In genomic region chr1:35930593-35931423, GRCh38 we compare ENCODE assay signal across 8 cellular contexts. TPM values are rescaled to one million over a fixed set of nuclear protein-coding genes. Genes with fewer than 3 reads are reported as not detected.
DNase-seq lines count a peak whose midpoint lies in the region; ATAC-seq and TF ChIP-seq lines count a peak whose summit lies in the region.

TSS of gene AGO3 (plus strand) at chr1:35931105. CDS start at chr1:35931427, 322 bp downstream.

- no peak within 1 kb of the TSS for H3T11ph ChIP-seq in H9 (ENCODE audit: low read length)

- peak within 1 kb of the TSS; percentile 88 for H3K9ac ChIP-seq in H9 (ENCODE audit: extremely low read depth, insufficient read length, low read length)

- no peak within 1 kb of the TSS for H2BK5ac ChIP-seq in H9 (ENCODE audit: insufficient read length, low read length)

- H3K4me2 ChIP-seq in H9 (ENCODE audit: insufficient read depth, insufficient read length, low read length): peak within 1 kb of the TSS; percentile 97

- no peaks in the 10 kb centered on the region for H3K9me3 ChIP-seq in H9 (ENCODE audit: control insufficient read depth, low read depth, low read length)

- no peaks in the 10 kb centered on the region for H3K4me1 ChIP-seq in H9 (ENCODE audit: insufficient read depth, low read length)

- H2BK12ac ChIP-seq in H9 (ENCODE audit: insufficient read length, low read depth, low read length): no peak within 1 kb of the TSS

- TF ChIP-seq CTCF in H9 (conservative IDR thresholded peaks at IDR 0.05) (no peak), nephron (IDR thresholded peaks at IDR 0.05; ENCODE audit: unreplicated experiment in 3 of 3) (no peak)

- no peaks in the 10 kb centered on the region for H3K27me3 ChIP-seq in H9 (ENCODE audit: insufficient read depth, low read length)

- no peak within 1 kb of the TSS for H3K56ac ChIP-seq in H9 (ENCODE audit: insufficient read length, low read depth, low read length)

- H3K79me1 ChIP-seq in H9 (ENCODE audit: insufficient read depth, low read depth, low read length, poor library complexity, severe bottlenecking): no peaks in the 10 kb centered on the region

- peak; percentile 97 for ATAC-seq in stimulated activated naive CD8-positive, alpha-beta T cell treated with anti-CD3 and anti-CD28 coated beads, Interleukin-15, Interleukin-2, amounts not matched to agents 100 U/mL and 50 U/mL, for 24 hours

- H2AK5ac ChIP-seq in H9 (ENCODE audit: insufficient read length, low read length): no peak within 1 kb of the TSS

- H3K27ac Mint-ChIP-seq in H9: peak within 1 kb of the TSS; percentile 97 to 98 (median 98)
- peak within 1 kb of the TSS; percentile 97 to 100 (median 99) for H3K27ac Mint-ChIP-seq in nephron

- H3K23ac ChIP-seq in H9 (ENCODE audit: insufficient read length, low read depth, low read length): no peak within 1 kb of the TSS

- H4K5ac ChIP-seq in H9 (ENCODE audit: insufficient read length, low read depth, low read length): no peak within 1 kb of the TSS

- peak within 1 kb of the TSS; percentile 68 for H3K27ac ChIP-seq in H9 (ENCODE audit: insufficient read length, low read depth, low read length)

- H4K20me1 ChIP-seq in H9 (ENCODE audit: control insufficient read depth, insufficient read depth, insufficient read length): no peaks in the 10 kb centered on the region

- DNase-seq in EL: peak; percentile 88
- DNase-seq in H9: peak; percentile 87
- peak; percentile 87 for DNase-seq in M059J (ENCODE audit: low read depth)
- peak; percentile 64 for DNase-seq in SHP77 treated with DMSO at 0.1 percent for 48 hours (lab: John Stamatoyannopoulos, UW)
- peak; percentile 78 for DNase-seq in activated effector memory CD4-positive, alpha-beta T cell treated with Interleukin-2 at 50 U/mL for 16 hours
- DNase-seq in fibroblast of the conjunctiva (ENCODE audit: low read depth): peak; percentile 71
- DNase-seq in stimulated activated naive CD8-positive, alpha-beta T cell treated with anti-CD3 and anti-CD28 coated beads, Interleukin-15, Interleukin-2, amounts not matched to agents 100 U/mL and 50 U/mL, for 24 hours: peak; percentile 92

- H4K91ac ChIP-seq in H9 (ENCODE audit: insufficient read length, low read depth, low read length): no peak within 1 kb of the TSS

- H3K27me3 Mint-ChIP-seq in H9 (ENCODE audit: low read depth) (no peaks in the 10 kb centered on the region; the same call in 1 of the 2 replicates), nephron (ENCODE audit: low read depth) (no peaks in the 10 kb centered on the region)

- no CpG with 5 or more reads among the region's 110 CpGs for WGBS in H9 (ENCODE audit: extremely low coverage, insufficient read length, low lambda C conversion rate)

- no peak within 1 kb of the TSS for H2BK120ac ChIP-seq in H9 (ENCODE audit: low read depth, low read length, poor library complexity, severe bottlenecking)

- peaks cover 12% of the 10 kb centered on the region; the same call in 1 of the 2 replicates for H3K79me2 ChIP-seq in H9 (ENCODE audit: insufficient read depth, low read length)

- H4K8ac ChIP-seq in H9 (replicated peaks; ENCODE audit: insufficient read length, low read depth, low read length): no peak within 1 kb of the TSS

- peaks cover 28 to 32% of the 10 kb centered on the region in 2 experiments for H3K4me1 Mint-ChIP-seq in H9
- H3K4me1 Mint-ChIP-seq in nephron: peaks cover 58% of the 10 kb centered on the region

- peaks cover 0 to 2% (median 0%) of the 10 kb centered on the region in 3 experiments; a peak in 3 of 7 replicates for H3K36me3 Mint-ChIP-seq in H9 (ENCODE audit: insufficient read depth in 1 of 3, low read depth in 3 of 3)
- H3K36me3 Mint-ChIP-seq in nephron (ENCODE audit: low read depth): no peaks in the 10 kb centered on the region

- H3K4ac ChIP-seq in H9 (ENCODE audit: low read depth, low read length): no peak within 1 kb of the TSS; the same call in 1 of the 2 replicates

- peaks cover 11% of the 10 kb centered on the region for H3K23me2 ChIP-seq in H9 (ENCODE audit: insufficient read length, low read depth, low read length, poor library complexity, severe bottlenecking)

- H3K18ac ChIP-seq in H9 (ENCODE audit: insufficient read length, low read depth, low read length): peak within 1 kb of the TSS; percentile 49

- H3K4me3 Mint-ChIP-seq in H9 (peak within 1 kb of the TSS; percentile 94 to 98), nephron (peak within 1 kb of the TSS; percentile 94 to 96 (median 95))

- H3K14ac ChIP-seq in H9 (ENCODE audit: insufficient read depth, low read length): peak within 1 kb of the TSS; percentile 89

- no peak within 1 kb of the TSS for H2AFZ ChIP-seq in H9 (ENCODE audit: low read length)

- no peaks in the 10 kb centered on the region for H3K9me3 Mint-ChIP-seq in H9
- H3K9me3 Mint-ChIP-seq in nephron: no peaks in the 10 kb centered on the region

- H2BK15ac ChIP-seq in H9 (ENCODE audit: low read depth, low read length): no peak within 1 kb of the TSS; the same call in 1 of the 2 replicates

- no peak within 1 kb of the TSS for H2BK20ac ChIP-seq in H9 (ENCODE audit: low read depth, low read length, poor library complexity, severe bottlenecking)

RNA-seq across cellular contexts. Expression of gene AGO3, which starts in this region (rescaled TPM):
- 23.6 and 27.0 TPM in 2 replicates for total RNA-seq in H9 (2021)
- 8.1 and 19.3 TPM in 2 replicates for total RNA-seq in M059J (2014; rRNA removed; shearing (Covaris generic))

Comparison
In these comparisons a context has a peak if more than half of its experiments do, and no peak if none do; other contexts are left out.
1. Peak in every context shown above with its lines: DNase-seq, ATAC-seq and H3K27ac ChIP-seq.